1 cellular context compared by ENCODE assay signal in genomic region chrX:77910108-77910840, GRCh38.
TF ChIP-seq lines count a peak whose summit lies in the region.

Gene ATP7A, plus strand, starts transcription at chrX:77910693. Its CDS starts 60,949 bp downstream, at chrX:77971642.

TF ChIP-seq in HEK293, 187 proteins besides CTCF, POLR2A, EP300 and RAD21 (continued from another document and continues in another):
- TF ChIP-seq HIC1 (tag by site-specific recombination; IDR thresholded peaks at IDR 0.05) (peak; percentile 88), KLF1 (tag by site-specific recombination; IDR thresholded peaks at IDR 0.05) (no peak), KLF17 (tag by site-specific recombination; IDR thresholded peaks at IDR 0.05) (no peak), ZNF521 (tag by site-specific recombination; IDR thresholded peaks at IDR 0.05) (no peak), ZNF211 (tag by site-specific recombination; IDR thresholded peaks at IDR 0.05; ENCODE audit: low read depth) (no peak), ZNF335 (tag by site-specific recombination; conservative IDR thresholded peaks at IDR 0.05) (peak; percentile 44), ZNF174 (tag by site-specific recombination; IDR thresholded peaks at IDR 0.05) (no peak), ZBTB10 (tag by site-specific recombination; IDR thresholded peaks at IDR 0.05) (no peak), OSR2 (tag by site-specific recombination; IDR thresholded peaks at IDR 0.05) (peak; percentile 87), ZNF394 (tag by site-specific recombination; IDR thresholded peaks at IDR 0.05; ENCODE audit: borderline replicate concordance) (peak; percentile 89), ZBTB17 (tag by site-specific recombination; IDR thresholded peaks at IDR 0.05) (no peak), KLF9 (tag by site-specific recombination; IDR thresholded peaks at IDR 0.05; ENCODE audit: low read depth) (no peak), PATZ1 (tag by site-specific recombination; IDR thresholded peaks at IDR 0.05) (peak; percentile 88), ZNF16 (tag by site-specific recombination; IDR thresholded peaks at IDR 0.05; ENCODE audit: low read depth) (no peak), ZSCAN30 (tag by site-specific recombination; IDR thresholded peaks at IDR 0.05) (0 out of 2 replicates have a peak, but pooled peaks have one; percentile 26), BCL11A (tag by site-specific recombination; IDR thresholded peaks at IDR 0.05; ENCODE audit: low read depth) (no peak), ZNF704 (tag by site-specific recombination; IDR thresholded peaks at IDR 0.05) (no peak), ZNF76 (tag by site-specific recombination; IDR thresholded peaks at IDR 0.05; ENCODE audit: borderline replicate concordance, low read depth) (peak; percentile 31; the same call in 1 of the 2 replicates), ZNF223 (tag by site-specific recombination; IDR thresholded peaks at IDR 0.05) (no peak), ZNF555 (tag by site-specific recombination; conservative IDR thresholded peaks at IDR 0.05) (no peak), ZNF423 (tag by site-specific recombination; IDR thresholded peaks at IDR 0.05) (no peak), AEBP2 (tag by site-specific recombination; IDR thresholded peaks at IDR 0.05; ENCODE audit: borderline replicate concordance) (0 out of 2 replicates have a peak, but pooled peaks have one; percentile 4), ZBTB44 (tag by site-specific recombination; IDR thresholded peaks at IDR 0.05) (no peak), ZNF600 (tag by site-specific recombination; IDR thresholded peaks at IDR 0.05) (no peak), FEZF1 (tag by site-specific recombination; IDR thresholded peaks at IDR 0.05) (no peak), ZNF341 (tag by site-specific recombination; IDR thresholded peaks at IDR 0.05; ENCODE audit: low read depth) (peak; percentile 82), ZNF280D (tag by site-specific recombination; IDR thresholded peaks at IDR 0.05) (no peak), ZNF155 (tag by site-specific recombination; IDR thresholded peaks at IDR 0.05) (no peak), ZNF311 (tag by site-specific recombination; IDR thresholded peaks at IDR 0.05; ENCODE audit: borderline replicate concordance) (no peak), SP7 (tag by site-specific recombination; IDR thresholded peaks at IDR 0.05) (0 out of 2 replicates have a peak, but pooled peaks have one; percentile 13), ZNF19 (tag by site-specific recombination; IDR thresholded peaks at IDR 0.05; ENCODE audit: low read depth) (no peak), ZNF138 (tag by site-specific recombination; IDR thresholded peaks at IDR 0.05; ENCODE audit: borderline replicate concordance) (no peak), ZBTB6 (tag by site-specific recombination; IDR thresholded peaks at IDR 0.05) (0 out of 2 replicates have a peak, but pooled peaks have one; percentile 9), ZNF629 (tag by site-specific recombination; IDR thresholded peaks at IDR 0.05) (peak; percentile 32), GFI1B (tag by site-specific recombination; IDR thresholded peaks at IDR 0.05) (no peak), ZNF596 (tag by site-specific recombination; IDR thresholded peaks at IDR 0.05) (0 out of 2 replicates have a peak, but pooled peaks have one; percentile 42), ZSCAN23 (tag by site-specific recombination; IDR thresholded peaks at IDR 0.05) (no peak), ZNF558 (tag by site-specific recombination; IDR thresholded peaks at IDR 0.05) (no peak), ZXDB (tag by site-specific recombination; IDR thresholded peaks at IDR 0.05) (peak; percentile 95), ZNF362 (tag by site-specific recombination; IDR thresholded peaks at IDR 0.05) (no peak), SP2 (tag by site-specific recombination; IDR thresholded peaks at IDR 0.05) (peak; percentile 62), ZNF747 (tag by site-specific recombination; IDR thresholded peaks at IDR 0.05) (no peak), ZIC2 (tag by site-specific recombination; IDR thresholded peaks at IDR 0.05) (peak; percentile 26; the same call in 1 of the 2 replicates), ZNF621 (tag by site-specific recombination; IDR thresholded peaks at IDR 0.05) (no peak), ZNF132 (tag by site-specific recombination; IDR thresholded peaks at IDR 0.05; ENCODE audit: borderline replicate concordance) (no peak), ZNF133 (tag by site-specific recombination; IDR thresholded peaks at IDR 0.05) (no peak)
